In the genomic region with DNA sequence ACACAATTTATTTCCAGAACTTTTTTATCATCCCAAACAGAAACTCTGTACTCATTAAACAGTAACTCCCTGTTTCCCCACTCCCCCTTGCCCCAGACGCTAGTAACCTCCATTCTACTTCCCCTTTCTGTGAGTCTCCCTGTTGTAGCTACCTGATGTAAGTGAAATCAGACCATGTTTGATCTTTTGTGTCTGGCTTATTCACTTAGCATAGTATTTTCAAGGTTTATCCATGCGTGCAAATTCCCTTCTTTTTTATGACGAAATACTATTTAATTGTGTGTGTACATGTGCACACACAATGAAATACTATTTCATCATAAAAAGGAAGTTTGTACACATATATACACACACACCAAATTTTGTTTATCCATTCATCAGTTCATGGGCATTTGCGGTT, we compare ENCODE assay signal across 9 cellular contexts. TPM values are rescaled to one million over a fixed set of nuclear protein-coding genes. Genes with fewer than 3 reads are reported as not detected.
DNase-seq lines count a peak whose midpoint lies in the region; ATAC-seq and TF ChIP-seq lines count a peak whose summit lies in the region.
"Had no signal": no experiment of that assay in that cellular context is flagged by ENCODE, and none has a peak within 500 bp of the region (broad histone marks: within the 10 kb centered on the region; RNA-seq: fewer than 3 reads in every experiment).

No MANE protein-coding gene starts in this region.

- no peak for TF ChIP-seq POLR2A in transverse colon (IDR thresholded peaks at IDR 0.05)

- no peak overlapping the region for H3K9ac ChIP-seq in H9 (ENCODE audit: extremely low read depth, insufficient read length, low read length)

- peaks cover 40% of the 10 kb centered on the region; the same call in 1 of the 2 replicates for H3K79me2 ChIP-seq in H9 (ENCODE audit: insufficient read depth, low read length)

- no peak overlapping the region for H3K56ac ChIP-seq in H9 (ENCODE audit: insufficient read length, low read depth, low read length)

- no peak for TF ChIP-seq EP300 in transverse colon (IDR thresholded peaks at IDR 0.05; ENCODE audit: low read depth)

- H4K8ac ChIP-seq in H9 (replicated peaks; ENCODE audit: insufficient read length, low read depth, low read length): no peak overlapping the region

- H2BK20ac ChIP-seq in H9 (ENCODE audit: low read depth, low read length, poor library complexity, severe bottlenecking): no peak overlapping the region

- DNase-seq in MV-4-11 (lab: John Stamatoyannopoulos, UW) (peak; percentile 70), nephron progenitor cell (no peak), transverse colon (no peak), H9 (no peak)
- DNase-seq: naive thymus-derived CD8-positive, alpha-beta T cell had no signal

- no peak overlapping the region for H2BK12ac ChIP-seq in H9 (ENCODE audit: insufficient read length, low read depth, low read length)

- peak overlapping the region in 1 of 4 donors; percentile 58 for H3K27ac ChIP-seq in transverse colon
- no peak overlapping the region for H3K27ac ChIP-seq in H9 (ENCODE audit: insufficient read length, low read depth, low read length)

- no peaks in the 10 kb centered on the region for H3K9me3 ChIP-seq in transverse colon
- H3K9me3 ChIP-seq in H9 (ENCODE audit: control insufficient read depth, low read depth, low read length): no peaks in the 10 kb centered on the region

- H3K36me3 Mint-ChIP-seq in nephron progenitor cell (ENCODE audit: low read depth) (peaks cover 32% of the 10 kb centered on the region), H9 (ENCODE audit: insufficient read depth in 1 of 3, low read depth in 3 of 3) (peaks cover 0 to 11% (median 5%) of the 10 kb centered on the region in 3 experiments; a peak in 4 of 7 replicates)
- H3K36me3 Mint-ChIP-seq: naive thymus-derived CD8-positive, alpha-beta T cell had no signal

- H4K91ac ChIP-seq in H9 (ENCODE audit: insufficient read length, low read depth, low read length): no peak overlapping the region

- H2AFZ ChIP-seq in H9 (ENCODE audit: low read length): no peak overlapping the region

- TF ChIP-seq CTCF in nephron progenitor cell (IDR thresholded peaks at IDR 0.05): no peak
- no peak for TF ChIP-seq CTCF in transverse colon (IDR thresholded peaks at IDR 0.05)
- TF ChIP-seq CTCF in H9 (conservative IDR thresholded peaks at IDR 0.05): no peak

- H3K36me3 ChIP-seq in transverse colon: no peaks in the 10 kb centered on the region

- no peak overlapping the region for H3K18ac ChIP-seq in H9 (ENCODE audit: insufficient read length, low read depth, low read length)

- H3K27me3 ChIP-seq in transverse colon (no peaks in the 10 kb centered on the region), H9 (ENCODE audit: insufficient read depth, low read length) (no peaks in the 10 kb centered on the region)

- H3T11ph ChIP-seq in H9 (ENCODE audit: low read length): no peak overlapping the region

- no peak overlapping the region for H2BK120ac ChIP-seq in H9 (ENCODE audit: low read depth, low read length, poor library complexity, severe bottlenecking)

- H3K27me3 Mint-ChIP-seq in nephron progenitor cell (ENCODE audit: low read depth, poor library complexity) (no peaks in the 10 kb centered on the region), H9 (ENCODE audit: low read depth) (no peaks in the 10 kb centered on the region; the same call in 1 of the 2 replicates)

- H3K23me2 ChIP-seq in H9 (ENCODE audit: insufficient read length, low read depth, low read length, poor library complexity, severe bottlenecking): no peaks in the 10 kb centered on the region

- H3K4ac ChIP-seq in H9 (ENCODE audit: low read depth, low read length): no peak overlapping the region

- H3K4me3 Mint-ChIP-seq in nephron progenitor cell (no peak overlapping the region), H9 (no peak overlapping the region)

- in situ Hi-C loops in transverse colon (cut with MboI; ENCODE audit: low pct_ligation_motif_present in 1 of 4, low pct_unique_long_range_greater_than_20kb in 1 of 4, low sequenced_read_pairs in 3 of 4): loop anchor here in 1 of 4 donors (10.0 kb wide), 1 partner anchor 478 kb away; no protein-coding TSS in a partner anchor

- H3K79me1 ChIP-seq in H9 (ENCODE audit: insufficient read depth, low read depth, low read length, poor library complexity, severe bottlenecking): peaks cover 9% of the 10 kb centered on the region

- H4K20me1 ChIP-seq in H9 (ENCODE audit: control insufficient read depth, insufficient read depth, insufficient read length): no peaks in the 10 kb centered on the region

- ATAC-seq in GM18870 (IDR thresholded peaks at IDR 0.05; ENCODE audit: unreplicated experiment) (peak; percentile 68), HG02840 (IDR thresholded peaks at IDR 0.05; ENCODE audit: low FRiP score, unreplicated experiment) (peak; percentile 46), GM19035 (IDR thresholded peaks at IDR 0.05; ENCODE audit: unreplicated experiment) (no peak), esophagus mucosa (no peak)
- ATAC-seq: naive thymus-derived CD8-positive, alpha-beta T cell had no signal

- H3K14ac ChIP-seq in H9 (ENCODE audit: insufficient read depth, low read length): no peak overlapping the region

- intact Hi-C loops in transverse colon (cut with DNase I; ENCODE audit: low total_unique reads): no loop called here

- H4K5ac ChIP-seq in H9 (ENCODE audit: insufficient read length, low read depth, low read length): no peak overlapping the region

- H3K9me3 Mint-ChIP-seq in nephron progenitor cell (no peaks in the 10 kb centered on the region), H9 (peaks cover 0 to 2% of the 10 kb centered on the region in 2 experiments; a peak in 1 of 5 replicates)
- H3K9me3 Mint-ChIP-seq: naive thymus-derived CD8-positive, alpha-beta T cell had no signal

- H3K27ac Mint-ChIP-seq in nephron progenitor cell (peak overlapping the region; percentile 53), H9 (peak overlapping the region in 1 of 3 experiments; percentile 20; a peak in 1 of 7 replicates)
- H3K27ac Mint-ChIP-seq: naive thymus-derived CD8-positive, alpha-beta T cell had no signal

- no peak overlapping the region for H3K4me2 ChIP-seq in H9 (ENCODE audit: insufficient read depth, insufficient read length, low read length)

- no peak overlapping the region for H2BK15ac ChIP-seq in H9 (ENCODE audit: low read depth, low read length)

- peaks cover 62% of the 10 kb centered on the region for H3K4me1 Mint-ChIP-seq in nephron progenitor cell
- H3K4me1 Mint-ChIP-seq in H9: peaks cover 51 to 59% of the 10 kb centered on the region in 2 experiments

- WGBS in transverse colon (ENCODE audit: low coverage in 1 of 2), 2 donors: 69 to 71% methylated on average over 4 of the region's 4 CpGs
- no CpG with 5 or more reads among the region's 4 CpGs for WGBS in H9 (ENCODE audit: extremely low coverage, insufficient read length, low lambda C conversion rate)

- H3K4me1 ChIP-seq in transverse colon (peaks cover 5 to 60% (median 20%) of the 10 kb centered on the region in 4 donors), H9 (ENCODE audit: insufficient read depth, low read length) (peaks cover 9% of the 10 kb centered on the region; the same call in 1 of the 2 replicates)

- no peak overlapping the region for H2AK5ac ChIP-seq in H9 (ENCODE audit: insufficient read length, low read length)

- no peak overlapping the region for H3K23ac ChIP-seq in H9 (ENCODE audit: insufficient read length, low read depth, low read length)

- H3K4me3 ChIP-seq in transverse colon: no peak overlapping the region

- no peak overlapping the region for H2BK5ac ChIP-seq in H9 (ENCODE audit: insufficient read length, low read length)

RNA-seq across cellular contexts. Expression of a gene that starts 5.2 kb away (rescaled TPM):
- 7.5 TPM for total RNA-seq in esophagus mucosa
- total RNA-seq in transverse colon: 10 to 100 TPM; 15.7 to 48.0 (median 21.5) TPM
- total RNA-seq in H9 (2021): 35.7 and 38.4 TPM in 2 replicates

RNA-seq across cellular contexts. Expression of a gene that starts 37.1 kb away (rescaled TPM):
- 1.4 TPM for total RNA-seq in esophagus mucosa
- total RNA-seq in transverse colon: 10 to 100 TPM in 3 of 4 donors, 1 to 10 TPM in 1; 5.6 to 23.5 (median 13.7) TPM
- total RNA-seq in H9 (2021): 13.2 and 15.5 TPM in 2 replicates

Comparison
In these comparisons a context has a peak if more than half of its experiments do, and no peak if none do; other contexts are left out.
1. ATAC-seq: peak in GM18870 (single experiment) and HG02840 (single experiment); none in GM19035 (single experiment) and esophagus mucosa (single experiment).